22 cellular contexts compared by ENCODE assay signal in the genomic region with DNA sequence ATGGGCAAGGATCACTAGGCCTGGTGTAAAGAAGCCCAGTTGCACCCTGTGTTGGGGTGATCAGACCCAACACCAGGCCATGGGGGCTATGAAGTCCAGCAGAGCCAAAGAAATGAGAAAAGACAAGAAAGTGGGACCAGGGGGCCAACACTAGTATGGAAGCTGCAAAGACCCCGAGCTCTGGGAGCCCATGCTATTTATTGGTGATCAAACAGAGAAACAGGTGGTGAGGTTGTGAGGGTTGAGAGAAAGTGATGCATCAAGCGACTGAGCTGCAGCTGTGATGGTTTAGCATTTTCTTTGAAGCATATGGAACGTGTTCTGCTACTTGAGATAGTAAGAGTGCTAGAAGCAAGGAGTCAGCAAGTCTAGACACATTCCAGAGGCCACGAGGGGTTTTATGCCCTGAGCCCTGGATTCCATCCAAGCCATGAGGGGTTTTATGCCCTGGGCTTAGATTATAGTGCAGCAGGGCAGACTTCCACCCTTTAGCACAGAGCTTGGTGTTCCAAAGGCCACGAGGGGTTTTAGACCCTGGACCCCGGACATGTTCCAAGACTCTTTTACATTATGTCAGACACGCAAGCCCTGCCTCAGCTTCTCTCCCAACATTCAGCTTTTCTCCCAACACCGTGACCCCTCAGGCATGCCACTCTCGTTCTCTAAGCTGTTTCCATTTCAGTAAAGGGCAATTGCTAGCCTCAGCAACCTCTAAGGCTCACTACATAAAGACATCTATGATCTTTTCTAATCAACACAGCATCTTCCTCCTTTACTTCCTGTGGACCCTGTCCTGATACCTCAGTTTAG. TPM values are rescaled to one million over a fixed set of nuclear protein-coding genes. Genes with fewer than 3 reads are reported as not detected.
"Had no signal": no experiment of that assay in that cellular context is flagged by ENCODE, and none has a peak within 500 bp of the region (broad histone marks: within the 10 kb centered on the region; RNA-seq: fewer than 3 reads in every experiment).

No MANE protein-coding gene starts in this region.

- H3K4me3 ChIP-seq: dorsolateral prefrontal cortex, lung, tibial nerve, uterus had no signal

- H3K27me3 ChIP-seq: tibial nerve, uterus had no signal

- H3K4me1 ChIP-seq: tibial nerve, uterus had no signal

- DNase-seq: activated B cell treated with CpG ODN at 0.5 μM for 24 hours; activated CD4-positive, alpha-beta memory T cell treated with anti-CD3 and anti-CD28 coated beads, Interleukin-2, amount 10 ng/mL, durations not matched to agents 7 days and 5 days; activated CD4-positive, alpha-beta T cell treated with anti-CD3 and anti-CD28 coated beads for 4 hours; activated CD8-positive, alpha-beta memory T cell treated with anti-CD3 and anti-CD28 coated beads, Interleukin-2, amount 10 ng/mL, durations not matched to agents 7 days and 5 days; amniotic stem cell; dorsolateral prefrontal cortex; glutamatergic neuron; islet precursor cell; left colon; stimulated activated CD4-positive, alpha-beta T cell treated with anti-CD3 and anti-CD28 coated beads, Interleukin-12 subunit alpha, Interleukin-12 subunit beta, amount 100 ng/mL, for 4 hours; stimulated activated CD4-positive, alpha-beta T cell treated with anti-CD3 and anti-CD28 coated beads, Interleukin-1b, Interleukin-23, amount 100 ng/mL, for 48 hours; stimulated activated CD8-positive, alpha-beta memory T cell treated with anti-CD3 and anti-CD28 coated beads, Interleukin-4, amount 100 ng/mL, for 48 hours; stimulated activated naive CD4-positive, alpha-beta T cell; T-helper 9 cell; uterus had no signal

- H3K27ac ChIP-seq: dorsolateral prefrontal cortex, tibial nerve, uterus had no signal

- H3K9me3 ChIP-seq: tibial nerve, uterus had no signal

- H3K36me3 ChIP-seq: tibial nerve, uterus had no signal

- ATAC-seq: activated CD8-positive, alpha-beta memory T cell treated with anti-CD3 and anti-CD28 coated beads, Interleukin-2, amount 10 ng/mL, durations not matched to agents 7 days and 5 days; left colon had no signal

RNA-seq across cellular contexts. Expression of a gene that starts 56.6 kb away (rescaled TPM):
- total RNA-seq: activated B cell treated with CpG ODN at 0.5 μM for 24 hours; activated CD4-positive, alpha-beta memory T cell treated with anti-CD3 and anti-CD28 coated beads, Interleukin-2, amount 10 ng/mL, durations not matched to agents 7 days and 5 days; activated CD8-positive, alpha-beta memory T cell treated with anti-CD3 and anti-CD28 coated beads, Interleukin-2, amount 10 ng/mL, durations not matched to agents 7 days and 5 days; cardiac septum; left colon; lung; mesothelial cell of epicardium; natural killer cell treated with Interleukin-12 subunit alpha and Interleukin-12 subunit beta and Interleukin-15 and Interleukin-18, amount 100 ng/mL, for 72 hours; renal cortical epithelial cell; subcutaneous adipose tissue; tibial nerve; uterus had no signal
- polyA plus RNA-seq: lung had no signal
